In genomic region chr9:137666950-137667670, GRCh38 we compare ENCODE assay signal across 9 cellular contexts. TPM values are rescaled to one million over a fixed set of nuclear protein-coding genes. Genes with fewer than 3 reads are reported as not detected.
DNase-seq lines count a peak whose midpoint lies in the region; ATAC-seq and TF ChIP-seq lines count a peak whose summit lies in the region.
"Had no signal": no experiment of that assay in that cellular context is flagged by ENCODE, and none has a peak within 500 bp of the region (broad histone marks: within the 10 kb centered on the region; RNA-seq: fewer than 3 reads in every experiment).

No MANE protein-coding gene starts in this region.

- H3K4me1 ChIP-seq in Peyer's patch = peaks cover 0 to 30% (median 4%) of the 10 kb centered on the region in 4 donors

- TF ChIP-seq POLR2A in Peyer's patch (IDR thresholded peaks at IDR 0.05) = no peak

- TF ChIP-seq CTCF in Peyer's patch (IDR thresholded peaks at IDR 0.05) = no peak

- no peak for DNase-seq in activated T-cell treated with anti-CD3 and anti-CD28 coated beads, Interleukin-2, amount 50 U/mL, for 24 hours
- DNase-seq in activated T-cell treated with anti-CD3 and anti-CD28 coated beads for 4 hours = no peak
- peak in 2 of 3 donors; percentile 41 to 60 for DNase-seq in Peyer's patch
- peak; percentile 81 for DNase-seq in iPS DF 4.7 (ENCODE audit: extremely low read depth, low spot score)
- DNase-seq in kidney glomerular epithelial cell (lab: John Stamatoyannopoulos, UW) = no peak
- DNase-seq: stimulated activated naive CD4-positive, alpha-beta T cell had no signal

- H3K27ac ChIP-seq in Peyer's patch = no peak overlapping the region
- peak overlapping the region; percentile 56 for H3K27ac ChIP-seq in temporal lobe (ENCODE audit: low read depth, low read length)

- no peak overlapping the region for H3K4me3 ChIP-seq in Peyer's patch

- H3K36me3 Mint-ChIP-seq in activated T-cell treated with anti-CD3 and anti-CD28 coated beads, Interleukin-2, amount 50 U/mL, for 24 hours (ENCODE audit: low read depth) = peaks cover 56% of the 10 kb centered on the region

- no peaks in the 10 kb centered on the region for H3K9me3 Mint-ChIP-seq in activated T-cell treated with anti-CD3 and anti-CD28 coated beads, Interleukin-2, amount 50 U/mL, for 24 hours

- H3K27me3 Mint-ChIP-seq in activated T-cell treated with anti-CD3 and anti-CD28 coated beads, Interleukin-2, amount 50 U/mL, for 24 hours = no peaks in the 10 kb centered on the region

- no peak for ATAC-seq in GM18511 (IDR thresholded peaks at IDR 0.05; ENCODE audit: unreplicated experiment)
- ATAC-seq in HG02981 (IDR thresholded peaks at IDR 0.05; ENCODE audit: unreplicated experiment) = no peak

- peak overlapping the region; percentile 31 for H3K27ac Mint-ChIP-seq in activated T-cell treated with anti-CD3 and anti-CD28 coated beads, Interleukin-2, amount 50 U/mL, for 24 hours

- peaks cover 0 to 5% (median 0%) of the 10 kb centered on the region in 3 donors for H3K36me3 ChIP-seq in Peyer's patch

- H3K4me1 Mint-ChIP-seq in activated T-cell treated with anti-CD3 and anti-CD28 coated beads, Interleukin-2, amount 50 U/mL, for 24 hours (ENCODE audit: low read depth) = peaks cover 51% of the 10 kb centered on the region

- H3K4me3 Mint-ChIP-seq in activated T-cell treated with anti-CD3 and anti-CD28 coated beads, Interleukin-2, amount 50 U/mL, for 24 hours = no peak overlapping the region

- no peaks in the 10 kb centered on the region for H3K9me3 ChIP-seq in Peyer's patch

- no peaks in the 10 kb centered on the region for H3K27me3 ChIP-seq in Peyer's patch

RNA-seq across cellular contexts. Expression of gene EHMT1, which starts 48.3 kb away (rescaled TPM):
- total RNA-seq in Peyer's patch (100 to 1,000 TPM in 3 of 4 donors, 10 to 100 TPM in 1; 77.2 to 300 (median 161) TPM), temporal lobe (49.4 TPM)

Comparison
In these comparisons a context has a peak if more than half of its experiments do, and no peak if none do; other contexts are left out.
1. DNase-seq: peak in Peyer's patch (2 of 3) and iPS DF 4.7 (single experiment); none in activated T-cell treated with anti-CD3 and anti-CD28 coated beads, Interleukin-2, amount 50 U/mL, for 24 hours (single experiment), activated T-cell treated with anti-CD3 and anti-CD28 coated beads for 4 hours (single experiment) and kidney glomerular epithelial cell (single experiment).